ENCODE assay signal across 17 cellular contexts in genomic region chr12:19483727-19484126, GRCh38. TPM values are rescaled to one million over a fixed set of nuclear protein-coding genes. Genes with fewer than 3 reads are reported as not detected.
DNase-seq lines count a peak whose midpoint lies in the region; ATAC-seq and TF ChIP-seq lines count a peak whose summit lies in the region.
"Had no signal": no experiment of that assay in that cellular context is flagged by ENCODE, and none has a peak within 500 bp of the region (broad histone marks: within the 10 kb centered on the region; RNA-seq: fewer than 3 reads in every experiment).

No MANE protein-coding gene starts in this region.

- H3K4ac ChIP-seq in H9 (ENCODE audit: low read depth, low read length), result no peak overlapping the region

- no peak overlapping the region for H4K91ac ChIP-seq in H9 (ENCODE audit: insufficient read length, low read depth, low read length)

- peaks cover 40 to 69% (median 58%) of the 10 kb centered on the region in 4 donors for H3K4me1 Mint-ChIP-seq in CD4-positive, CD25-positive, alpha-beta regulatory T cell
- H3K4me1 Mint-ChIP-seq in H9, result peaks cover 39 to 47% of the 10 kb centered on the region in 2 experiments
- peaks cover 69% of the 10 kb centered on the region for H3K4me1 Mint-ChIP-seq in activated naive CD8-positive, alpha-beta T cell treated with anti-CD3 and anti-CD28 coated beads, Interleukin-2, amount 50 U/mL, for 24 hours

- H3K23me2 ChIP-seq in H9 (ENCODE audit: insufficient read length, low read depth, low read length, poor library complexity, severe bottlenecking), result no peaks in the 10 kb centered on the region

- no peak for DNase-seq in CD4-positive, CD25-positive, alpha-beta regulatory T cell
- DNase-seq in H9 (no peak), foreskin keratinocyte (peak; percentile 24 to 32), Karpas-422 (no peak), NCI-H2227 treated with DMSO at 0.1 percent for 48 hours (lab: John Stamatoyannopoulos, UW) (no peak)
- no peak for DNase-seq in activated naive CD8-positive, alpha-beta T cell treated with anti-CD3 and anti-CD28 coated beads, Interleukin-2, amount 50 U/mL, for 24 hours
- DNase-seq: central memory CD4-positive, alpha-beta T cell; DMS79; left cardiac atrium; NCI-H1694; NCI-H524 treated with DMSO at 0.1 percent for 48 hours; Peyer's patch; psoas muscle had no signal

- H3K4me3 Mint-ChIP-seq in CD4-positive, CD25-positive, alpha-beta regulatory T cell, result peak overlapping the region; percentile 26 to 80 (median 64)
- no peak overlapping the region for H3K4me3 Mint-ChIP-seq in H9
- H3K4me3 Mint-ChIP-seq in activated naive CD8-positive, alpha-beta T cell treated with anti-CD3 and anti-CD28 coated beads, Interleukin-2, amount 50 U/mL, for 24 hours, result peak overlapping the region; percentile 50

- peaks cover 24% of the 10 kb centered on the region for H3K36me3 ChIP-seq in CD4-positive, CD25-positive, alpha-beta regulatory T cell (ENCODE audit: control insufficient read depth, insufficient read depth, low read length)
- peaks cover 9% of the 10 kb centered on the region for H3K36me3 ChIP-seq in Karpas-422 (ENCODE audit: insufficient read depth, low read length)
- H3K36me3 ChIP-seq: thoracic aorta had no signal

- no peak overlapping the region for H2AK5ac ChIP-seq in H9 (ENCODE audit: insufficient read length, low read length)

- H2BK12ac ChIP-seq in H9 (ENCODE audit: insufficient read length, low read depth, low read length), result no peak overlapping the region

- no peak overlapping the region for H3K18ac ChIP-seq in H9 (ENCODE audit: insufficient read length, low read depth, low read length)

- peaks cover 42% of the 10 kb centered on the region for H3K36me3 Mint-ChIP-seq in CD4-positive, CD25-positive, alpha-beta regulatory T cell
- H3K36me3 Mint-ChIP-seq in H9 (ENCODE audit: insufficient read depth in 1 of 3, low read depth in 3 of 3), result peaks cover 33 to 75% (median 74%) of the 10 kb centered on the region in 3 experiments
- H3K36me3 Mint-ChIP-seq in activated naive CD8-positive, alpha-beta T cell treated with anti-CD3 and anti-CD28 coated beads, Interleukin-2, amount 50 U/mL, for 24 hours (ENCODE audit: low read depth), result peaks cover 68% of the 10 kb centered on the region

- no CpG with 5 or more reads among the region's 4 CpGs for WGBS in H9 (ENCODE audit: extremely low coverage, insufficient read length, low lambda C conversion rate)

- H3K9me3 ChIP-seq in CD4-positive, CD25-positive, alpha-beta regulatory T cell (ENCODE audit: control insufficient read depth in 2 of 2, low read length in 2 of 2), result peaks cover 8 to 11% of the 10 kb centered on the region in 2 experiments
- H3K9me3 ChIP-seq in H9 (ENCODE audit: control insufficient read depth, low read depth, low read length), result no peaks in the 10 kb centered on the region
- H3K9me3 ChIP-seq in Karpas-422 (ENCODE audit: low read length), result no peaks in the 10 kb centered on the region
- H3K9me3 ChIP-seq: psoas muscle had no signal

- no peak for TF ChIP-seq CTCF in H9 (conservative IDR thresholded peaks at IDR 0.05)
- TF ChIP-seq CTCF in foreskin keratinocyte (conservative IDR thresholded peaks at IDR 0.05), result no peak

- H3K79me2 ChIP-seq in H9 (ENCODE audit: insufficient read depth, low read length) (peaks cover 44% of the 10 kb centered on the region), Karpas-422 (ENCODE audit: low read length) (peaks cover 99% of the 10 kb centered on the region)

- H2AFZ ChIP-seq in H9 (ENCODE audit: low read length), result no peak overlapping the region
- H2AFZ ChIP-seq in Karpas-422 (ENCODE audit: low read length), result no peak overlapping the region
- H2AFZ ChIP-seq: hepatocyte had no signal

- H3T11ph ChIP-seq in H9 (ENCODE audit: low read length), result no peak overlapping the region

- no peaks in the 10 kb centered on the region for H4K20me1 ChIP-seq in H9 (ENCODE audit: control insufficient read depth, insufficient read depth, insufficient read length)
- H4K20me1 ChIP-seq in Karpas-422 (ENCODE audit: insufficient read depth, low read depth, low read length), result peaks cover 14% of the 10 kb centered on the region; the same call in 1 of the 2 replicates

- H2BK120ac ChIP-seq in H9 (ENCODE audit: low read depth, low read length, poor library complexity, severe bottlenecking), result no peak overlapping the region

- peak overlapping the region; percentile 67 for H3K27ac ChIP-seq in CD4-positive, CD25-positive, alpha-beta regulatory T cell (ENCODE audit: insufficient read depth, low read length, poor library complexity, severe bottlenecking)
- H3K27ac ChIP-seq in H9 (ENCODE audit: insufficient read length, low read depth, low read length) (no peak overlapping the region), foreskin keratinocyte (no peak overlapping the region), Karpas-422 (ENCODE audit: low read length) (no peak overlapping the region)
- H3K27ac ChIP-seq: hepatocyte, Peyer's patch, psoas muscle had no signal

- no peak overlapping the region for H3K9ac ChIP-seq in H9 (ENCODE audit: extremely low read depth, insufficient read length, low read length)
- no peak overlapping the region for H3K9ac ChIP-seq in Karpas-422 (ENCODE audit: low read length)

- no peak overlapping the region for H2BK15ac ChIP-seq in H9 (ENCODE audit: low read depth, low read length)

- peaks cover 4% of the 10 kb centered on the region for H3K79me1 ChIP-seq in H9 (ENCODE audit: insufficient read depth, low read depth, low read length, poor library complexity, severe bottlenecking)

- ATAC-seq in CD4-positive, CD25-positive, alpha-beta regulatory T cell (ENCODE audit: low read depth in 2 of 2), result no peak
- ATAC-seq in activated naive CD8-positive, alpha-beta T cell treated with anti-CD3 and anti-CD28 coated beads, Interleukin-2, amount 50 U/mL, for 24 hours, result no peak
- ATAC-seq in foreskin keratinocyte (peak; percentile 45), HG02970 (IDR thresholded peaks at IDR 0.05; ENCODE audit: low FRiP score, unreplicated experiment) (no peak), GM21447 (IDR thresholded peaks at IDR 0.05; ENCODE audit: unreplicated experiment) (no peak)
- ATAC-seq: psoas muscle had no signal

- H3K4me2 ChIP-seq in H9 (ENCODE audit: insufficient read depth, insufficient read length, low read length) (no peak overlapping the region), Karpas-422 (ENCODE audit: low read depth, low read length, poor library complexity, severe bottlenecking) (no peak overlapping the region)
- H3K4me2 ChIP-seq: hepatocyte had no signal

- no peak overlapping the region for H2BK5ac ChIP-seq in H9 (ENCODE audit: insufficient read length, low read length)

- no peak overlapping the region for H3K56ac ChIP-seq in H9 (ENCODE audit: insufficient read length, low read depth, low read length)

- H4K5ac ChIP-seq in H9 (ENCODE audit: insufficient read length, low read depth, low read length), result no peak overlapping the region

- no peak overlapping the region for H3K14ac ChIP-seq in H9 (ENCODE audit: insufficient read depth, low read length)

- H3K27me3 ChIP-seq in CD4-positive, CD25-positive, alpha-beta regulatory T cell (ENCODE audit: control insufficient read depth, insufficient read depth, low read length), result no peaks in the 10 kb centered on the region
- H3K27me3 ChIP-seq in H9 (ENCODE audit: insufficient read depth, low read length), result no peaks in the 10 kb centered on the region
- no peaks in the 10 kb centered on the region for H3K27me3 ChIP-seq in foreskin keratinocyte
- H3K27me3 ChIP-seq in Karpas-422 (ENCODE audit: low read length), result no peaks in the 10 kb centered on the region
- H3K27me3 ChIP-seq: hepatocyte, Peyer's patch had no signal

- H2BK20ac ChIP-seq in H9 (ENCODE audit: low read depth, low read length, poor library complexity, severe bottlenecking), result no peak overlapping the region

- H3K9me3 Mint-ChIP-seq in CD4-positive, CD25-positive, alpha-beta regulatory T cell, result peaks cover 0 to 24% (median 1%) of the 10 kb centered on the region in 7 donors
- peaks cover 0 to 8% of the 10 kb centered on the region in 2 experiments; a peak in 3 of 5 replicates for H3K9me3 Mint-ChIP-seq in H9
- peaks cover 8% of the 10 kb centered on the region for H3K9me3 Mint-ChIP-seq in activated naive CD8-positive, alpha-beta T cell treated with anti-CD3 and anti-CD28 coated beads, Interleukin-2, amount 50 U/mL, for 24 hours

- H4K8ac ChIP-seq in H9 (replicated peaks; ENCODE audit: insufficient read length, low read depth, low read length), result no peak overlapping the region

- H3K4me3 ChIP-seq in CD4-positive, CD25-positive, alpha-beta regulatory T cell (ENCODE audit: low read depth, low read length), result peak overlapping the region; percentile 7
- H3K4me3 ChIP-seq in Karpas-422 (ENCODE audit: low read length), result no peak overlapping the region
- H3K4me3 ChIP-seq: hepatocyte, Peyer's patch, psoas muscle had no signal

- peak overlapping the region; percentile 74 to 81 (median 79) for H3K27ac Mint-ChIP-seq in CD4-positive, CD25-positive, alpha-beta regulatory T cell
- peak overlapping the region; percentile 2 to 60 (median 29); a peak in 3 of 7 replicates for H3K27ac Mint-ChIP-seq in H9
- peak overlapping the region; percentile 84 for H3K27ac Mint-ChIP-seq in activated naive CD8-positive, alpha-beta T cell treated with anti-CD3 and anti-CD28 coated beads, Interleukin-2, amount 50 U/mL, for 24 hours

- H3K4me1 ChIP-seq in CD4-positive, CD25-positive, alpha-beta regulatory T cell (ENCODE audit: control insufficient read depth, insufficient read depth, low read length, poor library complexity, severe bottlenecking), result peaks cover 38% of the 10 kb centered on the region
- H3K4me1 ChIP-seq in H9 (ENCODE audit: insufficient read depth, low read length) (no peaks in the 10 kb centered on the region; the same call in 1 of the 2 replicates), foreskin keratinocyte (peaks cover 12% of the 10 kb centered on the region), Karpas-422 (ENCODE audit: low read length) (no peaks in the 10 kb centered on the region)

- no peak overlapping the region for H3K23ac ChIP-seq in H9 (ENCODE audit: insufficient read length, low read depth, low read length)

- no peaks in the 10 kb centered on the region for H3K27me3 Mint-ChIP-seq in CD4-positive, CD25-positive, alpha-beta regulatory T cell
- H3K27me3 Mint-ChIP-seq in H9 (ENCODE audit: low read depth), result no peaks in the 10 kb centered on the region
- H3K27me3 Mint-ChIP-seq in activated naive CD8-positive, alpha-beta T cell treated with anti-CD3 and anti-CD28 coated beads, Interleukin-2, amount 50 U/mL, for 24 hours, result no peaks in the 10 kb centered on the region

- H3K9me2 ChIP-seq in Karpas-422 (replicated peaks; ENCODE audit: insufficient read depth, low read length), result no peaks in the 10 kb centered on the region

RNA-seq across cellular contexts. Expression of gene AEBP2, which starts 44.4 kb away (rescaled TPM):
- total RNA-seq in CD4-positive, CD25-positive, alpha-beta regulatory T cell, result 64.7 TPM
- polyA plus RNA-seq in CD4-positive, CD25-positive, alpha-beta regulatory T cell, result 10 to 100 TPM in 3 of 4 donors, 1 to 10 TPM in 1; 9.1 to 11.8 (median 11.6) TPM
- 82.6 and 82.8 TPM in 2 replicates for total RNA-seq in H9 (2021)
- total RNA-seq in foreskin keratinocyte, result 20.4 and 23.8 TPM in 2 replicates
- polyA plus RNA-seq in foreskin keratinocyte, result 7.0 and 8.6 TPM in 2 replicates
- 15.5 and 31.6 TPM in 2 replicates for total RNA-seq in Karpas-422 (2014; rRNA removed; shearing (Covaris generic); ENCODE audit: low replicate concordance)

Comparison
In these comparisons a context has a peak if more than half of its experiments do, and no peak if none do; other contexts are left out.
1. DNase-seq: peak in foreskin keratinocyte (2 of 2); none in CD4-positive, CD25-positive, alpha-beta regulatory T cell (0 of 3), H9 (single experiment), activated naive CD8-positive, alpha-beta T cell treated with anti-CD3 and anti-CD28 coated beads, Interleukin-2, amount 50 U/mL, for 24 hours (single experiment), Karpas-422 (single experiment) and NCI-H2227 treated with DMSO at 0.1 percent for 48 hours (single experiment).
2. H3K27ac Mint-ChIP-seq: peak in every context shown above with its lines; median percentile 84 in activated naive CD8-positive, alpha-beta T cell treated with anti-CD3 and anti-CD28 coated beads, Interleukin-2, amount 50 U/mL, for 24 hours; 79 in CD4-positive, CD25-positive, alpha-beta regulatory T cell; 29 in H9.
3. H3K4me3 Mint-ChIP-seq: peak in CD4-positive, CD25-positive, alpha-beta regulatory T cell (4 of 4) and activated naive CD8-positive, alpha-beta T cell treated with anti-CD3 and anti-CD28 coated beads, Interleukin-2, amount 50 U/mL, for 24 hours (single experiment); none in H9 (0 of 2).